18 cellular contexts compared by ENCODE assay signal in the genomic region with DNA sequence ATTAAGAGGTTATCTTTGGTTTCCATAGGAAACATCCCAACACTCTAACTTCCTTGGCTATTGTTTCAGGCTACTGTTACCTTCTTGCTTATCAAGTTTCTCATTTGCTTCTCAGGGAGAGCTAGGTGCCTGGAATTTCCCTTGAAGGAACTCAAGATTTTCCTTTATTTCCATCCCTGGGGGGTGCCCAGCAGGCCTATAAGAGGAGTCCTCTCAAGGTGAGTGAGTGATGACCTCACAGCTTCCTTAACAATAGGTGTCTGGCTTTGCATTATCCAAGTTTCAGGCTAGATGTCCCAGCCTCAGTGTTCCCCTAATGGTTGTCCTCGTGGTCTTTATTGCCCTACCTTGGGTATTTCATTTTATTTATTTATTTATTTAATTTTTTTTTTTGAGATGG. TPM values are rescaled to one million over a fixed set of nuclear protein-coding genes. Genes with fewer than 3 reads are reported as not detected.
DNase-seq lines count a peak whose midpoint lies in the region; ATAC-seq and TF ChIP-seq lines count a peak whose summit lies in the region.
"Had no signal": no experiment of that assay in that cellular context is flagged by ENCODE, and none has a peak within 500 bp of the region (broad histone marks: within the 10 kb centered on the region; RNA-seq: fewer than 3 reads in every experiment).

No MANE protein-coding gene starts in this region.

- no peaks in the 10 kb centered on the region for H4K20me1 ChIP-seq in GM23338 (replicated peaks; ENCODE audit: insufficient read depth)
- H4K20me1 ChIP-seq: BLaER1 had no signal

- intact Hi-C loops in Panc1 (cut with micrococcal nuclease; ENCODE audit: unreplicated experiment): no loop called here

- H3K36me3 Mint-ChIP-seq in GM23338 (ENCODE audit: low read depth) (no peaks in the 10 kb centered on the region), endodermal cell (ENCODE audit: low read depth) (no peaks in the 10 kb centered on the region)
- H3K36me3 Mint-ChIP-seq: CD4-positive, alpha-beta memory T cell; IgD-negative memory B cell had no signal

- POLR2A ChIA-PET in Panc1 (lab: Charles Lee): no interaction called here

- no peak overlapping the region for H4K5ac ChIP-seq in mesendoderm (ENCODE audit: low read length)

- H3K4ac ChIP-seq in mesendoderm (ENCODE audit: low read depth, low read length): no peak overlapping the region

- H3K27ac Mint-ChIP-seq in GM23338 (no peak overlapping the region), endodermal cell (peak overlapping the region; percentile 92)
- H3K27ac Mint-ChIP-seq: CD14-positive monocyte; CD4-positive, alpha-beta memory T cell had no signal

- H3K4me1 ChIP-seq in GM23338 (ENCODE audit: insufficient read depth): no peaks in the 10 kb centered on the region
- H3K4me1 ChIP-seq in Panc1 (ENCODE audit: control insufficient read depth, insufficient read depth, low read length): peaks cover 9% of the 10 kb centered on the region
- H3K4me1 ChIP-seq in endodermal cell (ENCODE audit: control insufficient read depth, insufficient read depth, low read length): no peaks in the 10 kb centered on the region
- peaks cover 3% of the 10 kb centered on the region for H3K4me1 ChIP-seq in mesendoderm (ENCODE audit: control insufficient read depth, low read depth, low read length)

- CTCF ChIA-PET in Panc1 (lab: Charles Lee): no interaction called here

- WGBS in endodermal cell (ENCODE audit: insufficient coverage in 1 of 2, insufficient read length in 1 of 2), 2 experiments: 86% methylated on average over 1 of the region's 1 CpG; no CpG with 5 or more reads in 1 of the 2 experiments
- WGBS in mesendoderm (ENCODE audit: extremely low coverage, insufficient coverage, low lambda C conversion rate): no CpG with 5 or more reads among the region's 1 CpG

- in situ Hi-C loops in Panc1 (cut with HindIII; ENCODE audit: low pct_unique_long_range_greater_than_20kb, low sequenced_read_pairs): no loop called here

- H2BK15ac ChIP-seq in mesendoderm (replicated peaks; ENCODE audit: low read depth): no peak overlapping the region

- BruUV-seq in Panc1 (replicated peaks; lab: Mats Ljungman, UMichigan): no TSS peak

- H3K4me2 ChIP-seq in GM23338 (no peak overlapping the region), mesendoderm (ENCODE audit: low read length) (no peak overlapping the region)
- H3K4me2 ChIP-seq: BLaER1 had no signal

- H3K4me3 Mint-ChIP-seq in GM23338 (no peak overlapping the region), endodermal cell (no peak overlapping the region)
- H3K4me3 Mint-ChIP-seq: CD14-positive monocyte; CD4-positive, alpha-beta memory T cell; IgD-negative memory B cell had no signal

- no peaks in the 10 kb centered on the region for H3K9me3 Mint-ChIP-seq in GM23338
- peaks cover 4% of the 10 kb centered on the region for H3K9me3 Mint-ChIP-seq in endodermal cell
- H3K9me3 Mint-ChIP-seq: CD4-positive, alpha-beta memory T cell had no signal

- H3K4me1 Mint-ChIP-seq in GM23338: peaks cover 5% of the 10 kb centered on the region; the same call in 2 of the 3 replicates
- peaks cover 19% of the 10 kb centered on the region for H3K4me1 Mint-ChIP-seq in endodermal cell

- no peaks in the 10 kb centered on the region for H3K79me1 ChIP-seq in mesendoderm (ENCODE audit: low read length)

- H3K27me3 ChIP-seq in GM23338 (ENCODE audit: insufficient read depth) (no peaks in the 10 kb centered on the region), Panc1 (ENCODE audit: control insufficient read depth, insufficient read depth, low read length) (no peaks in the 10 kb centered on the region), endodermal cell (ENCODE audit: control insufficient read depth, insufficient read depth, low read length, poor library complexity, severe bottlenecking) (no peaks in the 10 kb centered on the region), mesendoderm (ENCODE audit: insufficient read depth, low read length, poor library complexity) (no peaks in the 10 kb centered on the region)
- H3K27me3 ChIP-seq: BLaER1 had no signal

- H3F3A ChIP-seq in GM23338 (replicated peaks; ENCODE audit: low read depth): no peaks in the 10 kb centered on the region

- no peak for TF ChIP-seq CTCF in GM23338 (conservative IDR thresholded peaks at IDR 0.05; ENCODE audit: low read depth in 2 of 2)
- TF ChIP-seq CTCF in Panc1 (IDR thresholded peaks at IDR 0.05): no peak
- TF ChIP-seq CTCF in endodermal cell (conservative IDR thresholded peaks at IDR 0.05): no peak

- no peak overlapping the region for H3K27ac ChIP-seq in GM23338 (ENCODE audit: low read depth)
- peak overlapping the region; percentile 27; the same call in 1 of the 2 replicates for H3K27ac ChIP-seq in Panc1 (ENCODE audit: low read length)
- H3K27ac ChIP-seq in endodermal cell (ENCODE audit: low read depth, low read length): no peak overlapping the region
- no peak overlapping the region for H3K27ac ChIP-seq in mesendoderm (ENCODE audit: low read depth, low read length)
- H3K27ac ChIP-seq: BLaER1, HL-60 had no signal

- H2AFZ ChIP-seq in GM23338: no peak overlapping the region

- no peak for DNase-seq in GM23338 (ENCODE audit: low spot score)
- DNase-seq in Panc1 (ENCODE audit: low read depth, low spot score): no peak
- peak; percentile 77 for DNase-seq in endodermal cell
- peak; percentile 95 for DNase-seq in mesendoderm
- no peak for DNase-seq in NK-92 (lab: John Stamatoyannopoulos, UW; ENCODE audit: unreplicated experiment)
- no peak for DNase-seq in dedifferentiated amniotic fluid mesenchymal stem cell (ENCODE audit: extremely low spot score)
- no peak for DNase-seq in kidney glomerular epithelial cell (lab: John Stamatoyannopoulos, UW)
- DNase-seq: 8988T; Calu3; CD4-positive, alpha-beta memory T cell; DMS79 treated with DMSO at 0.1 percent for 48 hours; HCEC 1CT had no signal

- H3K56ac ChIP-seq in mesendoderm (ENCODE audit: low read length): no peak overlapping the region

- no peaks in the 10 kb centered on the region for H3K79me2 ChIP-seq in GM23338 (replicated peaks; ENCODE audit: insufficient read depth)
- H3K79me2 ChIP-seq in mesendoderm (ENCODE audit: control insufficient read depth, insufficient read depth, low read length): no peaks in the 10 kb centered on the region

- H3K18ac ChIP-seq in mesendoderm (ENCODE audit: low read length): no peak overlapping the region

- H3K36me3 ChIP-seq in GM23338 (ENCODE audit: insufficient read depth) (no peaks in the 10 kb centered on the region), Panc1 (ENCODE audit: control insufficient read depth, insufficient read depth, low read length) (no peaks in the 10 kb centered on the region), endodermal cell (ENCODE audit: control insufficient read depth, insufficient read depth, low read length) (no peaks in the 10 kb centered on the region), mesendoderm (ENCODE audit: control insufficient read depth, insufficient read depth, low read length) (no peaks in the 10 kb centered on the region)
- H3K36me3 ChIP-seq: BLaER1 had no signal

- no peak overlapping the region for H4K8ac ChIP-seq in mesendoderm (ENCODE audit: low read depth, low read length)

- H2BK120ac ChIP-seq in mesendoderm (ENCODE audit: low read depth, low read length): no peak overlapping the region

- H2BK5ac ChIP-seq in mesendoderm (ENCODE audit: low read length): no peak overlapping the region

- H3K4me3 ChIP-seq in GM23338 (no peak overlapping the region), Panc1 (ENCODE audit: low read depth in 2 of 2, low read length in 2 of 2) (no peak overlapping the region), endodermal cell (ENCODE audit: low read length) (no peak overlapping the region), mesendoderm (ENCODE audit: low read length) (no peak overlapping the region)
- H3K4me3 ChIP-seq: BLaER1, GM12878 had no signal

- H3K23ac ChIP-seq in mesendoderm (ENCODE audit: low read length): no peak overlapping the region

- no peak overlapping the region for H2AK5ac ChIP-seq in mesendoderm (ENCODE audit: low read length)

- H3K9ac ChIP-seq in endodermal cell (ENCODE audit: extremely low read depth, low read length, poor library complexity, severe bottlenecking): no peak overlapping the region
- no peak overlapping the region for H3K9ac ChIP-seq in mesendoderm (ENCODE audit: low read length)
- H3K9ac ChIP-seq: BLaER1 had no signal

- H3K9me3 ChIP-seq in Panc1 (ENCODE audit: control insufficient read depth, insufficient read depth, low read depth, low read length) (no peaks in the 10 kb centered on the region), endodermal cell (ENCODE audit: control insufficient read depth, low read length) (no peaks in the 10 kb centered on the region)
- H3K9me3 ChIP-seq: BLaER1 had no signal

- ATAC-seq in GM23338 (peak; percentile 69), Panc1 (no peak)
- ATAC-seq: GM12878, HepG2 had no signal

- no peaks in the 10 kb centered on the region for H3K9me2 ChIP-seq in GM23338 (ENCODE audit: insufficient read depth)

- H3K27me3 Mint-ChIP-seq in GM23338 (ENCODE audit: insufficient read depth, low read depth, poor library complexity) (peaks cover 9% of the 10 kb centered on the region), endodermal cell (ENCODE audit: insufficient read depth) (peaks cover 9% of the 10 kb centered on the region)
- H3K27me3 Mint-ChIP-seq: IgD-negative memory B cell had no signal

TF ChIP-seq in GM23338, 12 proteins besides CTCF, POLR2A, EP300 and RAD21 (continues in another document):
- no peak for TF ChIP-seq CREB1 (CRISPR knock-in tag; IDR thresholded peaks at IDR 0.05; ENCODE audit: low read depth)
- no peak for TF ChIP-seq EZH2 (IDR thresholded peaks at IDR 0.05; ENCODE audit: low read depth, unreplicated experiment)
- TF ChIP-seq, protein P1, sequence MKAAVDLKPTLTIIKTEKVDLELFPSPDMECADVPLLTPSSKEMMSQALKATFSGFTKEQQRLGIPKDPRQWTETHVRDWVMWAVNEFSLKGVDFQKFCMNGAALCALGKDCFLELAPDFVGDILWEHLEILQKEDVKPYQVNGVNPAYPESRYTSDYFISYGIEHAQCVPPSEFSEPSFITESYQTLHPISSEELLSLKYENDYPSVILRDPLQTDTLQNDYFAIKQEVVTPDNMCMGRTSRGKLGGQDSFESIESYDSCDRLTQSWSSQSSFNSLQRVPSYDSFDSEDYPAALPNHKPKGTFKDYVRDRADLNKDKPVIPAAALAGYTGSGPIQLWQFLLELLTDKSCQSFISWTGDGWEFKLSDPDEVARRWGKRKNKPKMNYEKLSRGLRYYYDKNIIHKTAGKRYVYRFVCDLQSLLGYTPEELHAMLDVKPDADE (IDR thresholded peaks at IDR 0.05): no peak
- no peak for TF ChIP-seq EZH2phosphoT487 (IDR thresholded peaks at IDR 0.05; ENCODE audit: unreplicated experiment)
- TF ChIP-seq POLR2AphosphoS5 (IDR thresholded peaks at IDR 0.05; ENCODE audit: low read depth): no peak
- TF ChIP-seq STAT1 (IDR thresholded peaks at IDR 0.05; ENCODE audit: unreplicated experiment): no peak

RNA-seq across cellular contexts. Expression of a gene that starts 12.1 kb away (rescaled TPM):
- total RNA-seq in GM23338 (2014; rRNA removed; shearing (Covaris generic)): 19.7 and 41.2 TPM in 2 replicates
- 18.2 and 19.9 TPM in 2 replicates for polyA plus RNA-seq in GM23338 (2016; fragmentation: Nextera tagmentation; extraction: Ambion mirVana)
- total RNA-seq in Panc1 (2021; ENCODE audit: unreplicated experiment) (178 TPM), endodermal cell (100 to 1,000 TPM in 1 of 2 donors, 10 to 100 TPM in 1; 61.9 to 101 TPM)
- polyA plus RNA-seq in Panc1 (2012; ENCODE audit: insufficient read length): 168 TPM
- polyA plus RNA-seq in endodermal cell (2013, experiment 1 of 2): 24.6 TPM
- polyA plus RNA-seq in endodermal cell (2013, experiment 2 of 2): 21.8 TPM
- 10.9 TPM for polyA plus RNA-seq in mesendoderm (2013, experiment 1 of 2)
- polyA plus RNA-seq in mesendoderm (2013, experiment 2 of 2): 10.6 TPM

Comparison
In these comparisons a context has a peak if more than half of its experiments do, and no peak if none do; other contexts are left out.
1. DNase-seq: peak in endodermal cell (single experiment) and mesendoderm (single experiment); none in GM23338 (single experiment), Panc1 (single experiment), NK-92 (single experiment), dedifferentiated amniotic fluid mesenchymal stem cell (single experiment) and kidney glomerular epithelial cell (single experiment).